In genomic region chr21:45330075-45330781, GRCh38 we compare ENCODE assay signal across 9 cellular contexts. TPM values are rescaled to one million over a fixed set of nuclear protein-coding genes. Genes with fewer than 3 reads are reported as not detected.
DNase-seq lines count a peak whose midpoint lies in the region; ATAC-seq and TF ChIP-seq lines count a peak whose summit lies in the region.
"Had no signal": no experiment of that assay in that cellular context is flagged by ENCODE, and none has a peak within 500 bp of the region (broad histone marks: within the 10 kb centered on the region; RNA-seq: fewer than 3 reads in every experiment).

No MANE protein-coding gene starts in this region.

- peak overlapping the region; percentile 89 for H3K27ac Mint-ChIP-seq in HFFc6
- peak overlapping the region; percentile 62 to 92 (median 81) for H3K27ac Mint-ChIP-seq in brain
- no peak overlapping the region for H3K27ac Mint-ChIP-seq in glutamatergic neuron (ENCODE audit: unreplicated experiment)
- H3K27ac Mint-ChIP-seq: stimulated activated memory B cell treated with anti-CD40 and anti-IgM and Interleukin-4, amounts not matched to agents 10 μg/mL and 1 μg/mL and 100 μg/mL, for 72 hours had no signal

- no peaks in the 10 kb centered on the region for H3K36me3 Mint-ChIP-seq in HFFc6 (ENCODE audit: low read depth)
- no peaks in the 10 kb centered on the region for H3K36me3 Mint-ChIP-seq in brain
- no peaks in the 10 kb centered on the region for H3K36me3 Mint-ChIP-seq in glutamatergic neuron (ENCODE audit: unreplicated experiment)
- H3K36me3 Mint-ChIP-seq: stimulated activated memory B cell treated with anti-CD40 and anti-IgM and Interleukin-4, amounts not matched to agents 10 μg/mL and 1 μg/mL and 100 μg/mL, for 72 hours had no signal

- DNase-seq in 8988T (peak; percentile 57), HFFc6 (peak; percentile 79), left lobe of liver (ENCODE audit: low spot score) (peak; percentile 86), glutamatergic neuron (no peak)

- peaks cover 35% of the 10 kb centered on the region for H3K4me1 Mint-ChIP-seq in HFFc6 (ENCODE audit: low read depth)
- H3K4me1 Mint-ChIP-seq in brain: peaks cover 59% of the 10 kb centered on the region
- H3K4me1 Mint-ChIP-seq in glutamatergic neuron (ENCODE audit: low read depth, unreplicated experiment): peaks cover 18% of the 10 kb centered on the region

- no peaks in the 10 kb centered on the region for H3K9me3 Mint-ChIP-seq in HFFc6
- peaks cover 0 to 2% (median 0%) of the 10 kb centered on the region in 5 experiments for H3K9me3 Mint-ChIP-seq in brain
- peaks cover 4% of the 10 kb centered on the region for H3K9me3 Mint-ChIP-seq in glutamatergic neuron (ENCODE audit: unreplicated experiment)
- H3K9me3 Mint-ChIP-seq: stimulated activated memory B cell treated with anti-CD40 and anti-IgM and Interleukin-4, amounts not matched to agents 10 μg/mL and 1 μg/mL and 100 μg/mL, for 72 hours had no signal

- ATAC-seq in left lobe of liver: peak; percentile 84
- ATAC-seq in GM18505 (IDR thresholded peaks at IDR 0.05; ENCODE audit: unreplicated experiment): no peak
- no peak for ATAC-seq in GM18867 (IDR thresholded peaks at IDR 0.05; ENCODE audit: unreplicated experiment)
- ATAC-seq in GM21619 (IDR thresholded peaks at IDR 0.05; ENCODE audit: unreplicated experiment): no peak
- ATAC-seq: stimulated activated memory B cell treated with anti-CD40 and anti-IgM and Interleukin-4, amounts not matched to agents 10 μg/mL and 1 μg/mL and 100 μg/mL, for 72 hours had no signal

- peak overlapping the region; percentile 69 for H3K4me3 Mint-ChIP-seq in HFFc6
- peak overlapping the region in 2 of 5 experiments; percentile 13 to 64 for H3K4me3 Mint-ChIP-seq in brain
- H3K4me3 Mint-ChIP-seq in glutamatergic neuron (ENCODE audit: unreplicated experiment): no peak overlapping the region
- H3K4me3 Mint-ChIP-seq: stimulated activated memory B cell treated with anti-CD40 and anti-IgM and Interleukin-4, amounts not matched to agents 10 μg/mL and 1 μg/mL and 100 μg/mL, for 72 hours had no signal

- TF ChIP-seq CTCF in HFFc6 (IDR thresholded peaks at IDR 0.05) (no peak), brain (conservative IDR thresholded peaks at IDR 0.05) (no peak), glutamatergic neuron (IDR thresholded peaks at IDR 0.05; ENCODE audit: partially characterized antibody, unreplicated experiment) (no peak)

- H3K27me3 Mint-ChIP-seq in HFFc6 (ENCODE audit: insufficient read depth) (peaks cover 3% of the 10 kb centered on the region; the same call in 1 of the 2 replicates), brain (peaks cover 4% of the 10 kb centered on the region), glutamatergic neuron (ENCODE audit: unreplicated experiment) (peaks cover 6% of the 10 kb centered on the region)

- no peak for TF ChIP-seq POLR2A in GM18505 (IDR thresholded peaks at IDR 0.05; ENCODE audit: borderline replicate concordance, extremely low read depth, insufficient read depth, insufficient read length)

RNA-seq across cellular contexts. Expression of gene POFUT2, which starts 42.5 kb away (rescaled TPM):
- total RNA-seq in HFFc6 (2021; fragmentation: NEBNext Ultra II Directional; extraction: Animal tissue kit (Norgen Biotek cat#: 25700)): 100 to 1,000 TPM in 1 of 6 experiments, 10 to 100 TPM in 5; 78.2 to 112 (median 80.3) TPM
- polyA plus RNA-seq in brain (ENCODE audit: insufficient read depth, low read depth, low replicate concordance): 11.5 TPM
- total RNA-seq in left lobe of liver (17.5 TPM), glutamatergic neuron (ENCODE audit: unreplicated experiment) (31.9 TPM)
